In the genomic region with DNA sequence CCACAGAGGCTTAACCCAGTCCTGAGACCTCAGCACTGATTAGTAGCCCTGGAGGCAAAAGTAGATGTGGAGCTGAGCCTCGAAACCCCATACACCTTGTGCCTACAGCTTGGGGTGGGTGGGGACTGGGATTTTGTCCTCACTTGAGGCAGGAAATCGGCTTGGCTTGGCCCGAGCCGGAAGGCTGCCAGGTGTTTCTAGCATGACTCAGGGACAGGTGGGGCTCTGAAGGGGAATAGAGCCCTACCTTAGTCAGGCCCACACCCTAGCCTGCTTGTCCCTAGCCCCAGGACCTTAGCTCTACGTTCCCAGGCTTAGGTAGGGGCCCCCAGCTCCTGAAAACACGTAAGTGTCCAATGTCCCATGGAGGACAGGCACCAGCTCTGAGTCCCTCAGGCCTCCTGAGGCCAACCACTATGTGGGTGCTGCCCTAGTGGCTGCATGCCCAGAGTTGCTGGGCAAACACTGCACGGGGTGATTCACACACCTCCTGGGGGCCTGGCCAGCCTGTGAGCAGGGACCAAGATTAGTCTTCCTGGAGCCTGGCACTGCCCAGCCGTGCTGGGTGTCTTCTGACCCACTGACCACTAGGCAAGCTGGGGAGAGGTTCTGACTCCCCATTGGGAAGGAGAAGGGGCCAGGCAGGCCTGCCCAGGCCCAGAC, we compare ENCODE assay signal across 7 cellular contexts. TPM values are rescaled to one million over a fixed set of nuclear protein-coding genes. Genes with fewer than 3 reads are reported as not detected.
A peak's percentile ranks its signal among the peaks of the same experiment; 100 is the strongest.
DNase-seq lines count a peak whose midpoint lies in the region; ATAC-seq and TF ChIP-seq lines count a peak whose summit lies in the region.

No MANE protein-coding gene starts in this region.

- TF ChIP-seq CTCF in thoracic aorta (IDR thresholded peaks at IDR 0.05), result no peak

- peaks cover 2% of the 10 kb centered on the region for H3K36me3 ChIP-seq in thoracic aorta
- H3K36me3 ChIP-seq in effector memory CD4-positive, alpha-beta T cell (ENCODE audit: control insufficient read depth, insufficient read depth, low read length), result no peaks in the 10 kb centered on the region

- intact Hi-C loops in right cardiac atrium (cut with DNase I), result loop anchor here in 2 of 4 donors (5.0 to 10.0 kb wide), 2 partner anchors 96 to 98 kb away; a partner anchor contains a TSS

- H3K27me3 ChIP-seq in right cardiac atrium (ENCODE audit: control insufficient read depth, insufficient read depth) (no peaks in the 10 kb centered on the region), thoracic aorta (replicated peaks; ENCODE audit: insufficient read depth) (no peaks in the 10 kb centered on the region)
- H3K27me3 ChIP-seq in effector memory CD4-positive, alpha-beta T cell (replicated peaks; ENCODE audit: control insufficient read depth, insufficient read depth, low read length, poor library complexity, severe bottlenecking), result no peaks in the 10 kb centered on the region

- DNase-seq in HS-27A (ENCODE audit: low read depth), result peak; percentile 59
- peak; percentile 52 to 54 for DNase-seq in SW 1271 (lab: John Stamatoyannopoulos, UW)
- peak; percentile 46 to 72 (median 69) for DNase-seq in right cardiac atrium
- peak; percentile 31 for DNase-seq in thoracic aorta (ENCODE audit: low spot score)
- no peak for DNase-seq in NCI-H524 treated with DMSO at 0.1 percent for 48 hours (lab: John Stamatoyannopoulos, UW)
- no peak for DNase-seq in effector memory CD4-positive, alpha-beta T cell
- no peak for DNase-seq in T-helper 2 cell

- H3K9me3 ChIP-seq in right cardiac atrium (ENCODE audit: control insufficient read depth, low read length) (no peaks in the 10 kb centered on the region), thoracic aorta (no peaks in the 10 kb centered on the region)
- no peaks in the 10 kb centered on the region for H3K9me3 ChIP-seq in effector memory CD4-positive, alpha-beta T cell (ENCODE audit: control insufficient read depth, low read length)

- H3K4me1 ChIP-seq in right cardiac atrium (ENCODE audit: control insufficient read depth, insufficient read depth, low read length) (no peaks in the 10 kb centered on the region), thoracic aorta (ENCODE audit: control insufficient read depth in 1 of 2, low read depth in 2 of 2) (peaks cover 12 to 29% of the 10 kb centered on the region in 2 donors)
- H3K4me1 ChIP-seq in effector memory CD4-positive, alpha-beta T cell (ENCODE audit: control insufficient read depth, insufficient read depth, low read length, poor library complexity, severe bottlenecking), result peaks cover 16% of the 10 kb centered on the region

- peak; percentile 54 to 55 for ATAC-seq in right cardiac atrium
- ATAC-seq in thoracic aorta (ENCODE audit: insufficient number of reproducible peaks, low FRiP score, low read depth), result peak; percentile 45

- H3K27ac ChIP-seq in right cardiac atrium (ENCODE audit: low read length) (no peak overlapping the region), thoracic aorta (peak overlapping the region; percentile 11 to 39)
- no peak overlapping the region for H3K27ac ChIP-seq in effector memory CD4-positive, alpha-beta T cell (ENCODE audit: insufficient read depth, low read length, poor library complexity, severe bottlenecking)

- 67% methylated on average over 8 of the region's 8 CpGs for WGBS in right cardiac atrium

- H3K4me3 ChIP-seq in right cardiac atrium (ENCODE audit: low read length) (no peak overlapping the region), thoracic aorta (no peak overlapping the region)
- H3K4me3 ChIP-seq in effector memory CD4-positive, alpha-beta T cell (ENCODE audit: insufficient read depth, low read depth, low read length, poor library complexity, severe bottlenecking), result no peak overlapping the region

RNA-seq across cellular contexts. Expression of a gene that starts 3.1 kb away (rescaled TPM):
- 1 to 10 TPM in 3 of 4 donors, under 1 TPM in 1; 0.94 to 2.7 (median 2.1) TPM for total RNA-seq in right cardiac atrium
- 1.9 TPM for polyA plus RNA-seq in right cardiac atrium
- total RNA-seq in thoracic aorta, result 1 to 10 TPM; 3.7 to 7.7 TPM

RNA-seq across cellular contexts. Expression of a gene that starts 29.0 kb away (rescaled TPM):
- total RNA-seq in right cardiac atrium (1 to 10 TPM; 7.4 to 9.0 (median 8.0) TPM), thoracic aorta (10 to 100 TPM; 17.4 to 23.4 TPM)
- polyA plus RNA-seq in right cardiac atrium, result 8.2 TPM

RNA-seq across cellular contexts. Expression of a gene that starts 30.9 kb away (rescaled TPM):
- not detected for total RNA-seq in right cardiac atrium
- polyA plus RNA-seq in right cardiac atrium, result not detected
- total RNA-seq in thoracic aorta, result not detected

RNA-seq across cellular contexts. Expression of a gene that starts 39.3 kb away (rescaled TPM):
- total RNA-seq in right cardiac atrium (10 to 100 TPM; 43.2 to 52.6 (median 46.9) TPM), thoracic aorta (100 to 1,000 TPM in 1 of 2 donors, 10 to 100 TPM in 1; 99.6 to 181 TPM)
- polyA plus RNA-seq in right cardiac atrium, result 53.1 TPM

RNA-seq across cellular contexts. Expression of a gene that starts 44.3 kb away (rescaled TPM):
- 1 to 10 TPM in 3 of 4 donors, under 1 TPM in 1; 0.68 to 1.5 (median 1.3) TPM for total RNA-seq in right cardiac atrium
- polyA plus RNA-seq in right cardiac atrium, result 0.81 TPM
- 1 to 10 TPM; 2.3 to 3.2 TPM for total RNA-seq in thoracic aorta

Comparison
In these comparisons a context has a peak if more than half of its experiments do, and no peak if none do; other contexts are left out.
1. DNase-seq: peak in HS-27A (single experiment), SW 1271 (2 of 2), right cardiac atrium (3 of 3) and thoracic aorta (single experiment); none in NCI-H524 treated with DMSO at 0.1 percent for 48 hours (single experiment), effector memory CD4-positive, alpha-beta T cell (0 of 3) and T-helper 2 cell (0 of 5).
2. H3K27ac ChIP-seq: peak in thoracic aorta (2 of 2); none in right cardiac atrium (single experiment) and effector memory CD4-positive, alpha-beta T cell (single experiment).